ENCODE assay signal across 17 cellular contexts in the genomic region with DNA sequence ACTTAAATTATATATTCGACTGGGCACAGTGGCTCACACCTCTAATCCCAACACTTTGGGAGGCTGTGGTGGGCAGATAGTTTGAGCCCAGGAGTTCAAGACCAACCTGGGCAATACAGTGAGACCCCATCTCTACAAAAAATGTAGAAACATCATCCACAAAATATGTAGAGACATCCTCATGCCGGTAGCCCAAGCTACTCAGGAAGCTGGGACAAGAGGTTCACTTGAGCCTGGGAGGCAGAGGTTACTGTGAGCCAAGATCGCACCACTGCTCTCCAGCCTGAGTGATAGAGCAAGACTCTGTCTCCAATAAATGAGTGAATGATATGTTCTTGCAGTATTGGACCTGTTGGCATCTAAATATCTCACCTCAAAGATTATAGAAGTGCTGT. TPM values are rescaled to one million over a fixed set of nuclear protein-coding genes. Genes with fewer than 3 reads are reported as not detected.
A peak's percentile ranks its signal among the peaks of the same experiment; 100 is the strongest.
DNase-seq lines count a peak whose midpoint lies in the region; ATAC-seq and TF ChIP-seq lines count a peak whose summit lies in the region.
"Had no signal": no experiment of that assay in that cellular context is flagged by ENCODE, and none has a peak within 500 bp of the region (broad histone marks: within the 10 kb centered on the region; RNA-seq: fewer than 3 reads in every experiment).

No MANE protein-coding gene starts in this region.

- CTCF ChIA-PET in Panc1 (lab: Charles Lee), result interaction anchor here (0.6 kb wide), 1 partner anchor 23 kb away, joined by 6 read pairs; no protein-coding TSS in a partner anchor

- H3K36me3 Mint-ChIP-seq in mesothelial cell of epicardium (no peaks in the 10 kb centered on the region), type B pancreatic cell (peaks cover 4% of the 10 kb centered on the region)

- no peak overlapping the region for H3K4me3 Mint-ChIP-seq in mesothelial cell of epicardium
- peak overlapping the region; percentile 62 for H3K4me3 Mint-ChIP-seq in type B pancreatic cell
- H3K4me3 Mint-ChIP-seq: naive thymus-derived CD4-positive, alpha-beta T cell had no signal

- peak; percentile 50 for ATAC-seq in Panc1
- ATAC-seq in GM21576 (IDR thresholded peaks at IDR 0.05; ENCODE audit: unreplicated experiment), result no peak
- ATAC-seq in HG03469 (IDR thresholded peaks at IDR 0.05; ENCODE audit: unreplicated experiment), result no peak
- ATAC-seq: naive thymus-derived CD4-positive, alpha-beta T cell had no signal

- TSS peak; percentile 98 for BruUV-seq in Panc1 (replicated peaks; lab: Mats Ljungman, UMichigan)

- intact Hi-C loops in Panc1 (cut with micrococcal nuclease; ENCODE audit: unreplicated experiment), result no loop called here

- 39 to 51% methylated on average over 3 of the region's 3 CpGs for WGBS in esophagus, 2 donors

- TF ChIP-seq CTCF in Panc1 (IDR thresholded peaks at IDR 0.05) (no peak), mesothelial cell of epicardium (IDR thresholded peaks at IDR 0.05; ENCODE audit: unreplicated experiment) (no peak), type B pancreatic cell (conservative IDR thresholded peaks at IDR 0.05) (no peak)

- H3K9me3 ChIP-seq in Panc1 (ENCODE audit: control insufficient read depth, insufficient read depth, low read depth, low read length) (no peaks in the 10 kb centered on the region), esophagus (ENCODE audit: control insufficient read depth in 2 of 2, insufficient read depth in 1 of 2, low read depth in 1 of 2, low read length in 1 of 2) (no peaks in the 10 kb centered on the region)
- H3K9me3 ChIP-seq: gastrocnemius medialis had no signal

- H3K27me3 Mint-ChIP-seq in mesothelial cell of epicardium (ENCODE audit: low read depth) (no peaks in the 10 kb centered on the region), type B pancreatic cell (no peaks in the 10 kb centered on the region)

- H3K27ac ChIP-seq in Panc1 (ENCODE audit: low read length), result peak overlapping the region; percentile 100
- H3K27ac ChIP-seq in esophagus (ENCODE audit: low read depth in 2 of 2, low read length in 1 of 2), result peak overlapping the region; percentile 36 to 77
- H3K27ac ChIP-seq: WERI-Rb-1 had no signal

- H3K36me3 ChIP-seq in Panc1 (ENCODE audit: control insufficient read depth, insufficient read depth, low read length) (no peaks in the 10 kb centered on the region), esophagus (ENCODE audit: control insufficient read depth in 2 of 2, insufficient read depth in 2 of 2, low read length in 1 of 2) (no peaks in the 10 kb centered on the region)
- H3K36me3 ChIP-seq: gastrocnemius medialis, WERI-Rb-1 had no signal

- POLR2A ChIA-PET in Panc1 (lab: Charles Lee), result no interaction called here

- H3K4me3 ChIP-seq in Panc1 (ENCODE audit: low read depth in 2 of 2, low read length in 2 of 2) (no peak overlapping the region), esophagus (ENCODE audit: low read depth in 1 of 2, low read length in 2 of 2) (no peak overlapping the region)
- H3K4me3 ChIP-seq: gastrocnemius medialis had no signal

- no peak for DNase-seq in Panc1 (ENCODE audit: low read depth, low spot score)
- DNase-seq in mesothelial cell of epicardium (ENCODE audit: low spot score in 2 of 2, unreplicated experiment in 2 of 2), result no peak
- DNase-seq in type B pancreatic cell (ENCODE audit: extremely low spot score, unreplicated experiment), result no peak
- DNase-seq in COLO829 (ENCODE audit: low spot score), result no peak
- DNase-seq: activated gamma-delta T cell treated with Interleukin-2 at 50 U/mL for 16 hours; DMS79 treated with DMSO at 0.1 percent for 48 hours; effector memory CD4-positive, alpha-beta T cell; gastrocnemius medialis; islet precursor cell; naive thymus-derived CD4-positive, alpha-beta T cell; NCI-H1417; NCI-H2227 treated with DMSO at 0.1 percent for 48 hours; stimulated activated naive CD4-positive, alpha-beta T cell; WERI-Rb-1 had no signal

- in situ Hi-C loops in Panc1 (cut with HindIII; ENCODE audit: low pct_unique_long_range_greater_than_20kb, low sequenced_read_pairs), result no loop called here

- peaks cover 61% of the 10 kb centered on the region for H3K4me1 Mint-ChIP-seq in mesothelial cell of epicardium
- H3K4me1 Mint-ChIP-seq in type B pancreatic cell (ENCODE audit: unreplicated experiment), result peaks cover 33% of the 10 kb centered on the region

- H3K9me3 Mint-ChIP-seq in mesothelial cell of epicardium, result no peaks in the 10 kb centered on the region
- peaks cover 16% of the 10 kb centered on the region for H3K9me3 Mint-ChIP-seq in type B pancreatic cell

- H3K27ac Mint-ChIP-seq in mesothelial cell of epicardium (peak overlapping the region; percentile 95), type B pancreatic cell (peak overlapping the region; percentile 86)
- H3K27ac Mint-ChIP-seq: naive thymus-derived CD4-positive, alpha-beta T cell had no signal

- no peaks in the 10 kb centered on the region for H3K27me3 ChIP-seq in Panc1 (ENCODE audit: control insufficient read depth, insufficient read depth, low read length)
- H3K27me3 ChIP-seq in esophagus (ENCODE audit: control insufficient read depth in 1 of 2, insufficient read depth in 2 of 2, low read length in 2 of 2), result no peaks in the 10 kb centered on the region
- H3K27me3 ChIP-seq: gastrocnemius medialis had no signal

- peaks cover 66% of the 10 kb centered on the region for H3K4me1 ChIP-seq in Panc1 (ENCODE audit: control insufficient read depth, insufficient read depth, low read length)
- H3K4me1 ChIP-seq in esophagus (ENCODE audit: control insufficient read depth in 2 of 2, insufficient read depth in 2 of 2, low read length in 1 of 2), result peaks cover 0 to 27% of the 10 kb centered on the region in 2 donors

RNA-seq across cellular contexts. Expression of a gene that starts 22.6 kb away (rescaled TPM):
- total RNA-seq in Panc1 (2021; ENCODE audit: unreplicated experiment), result 533 TPM
- 322 TPM for polyA plus RNA-seq in Panc1 (2012; ENCODE audit: insufficient read length)
- 1 to 10 TPM; 2.7 to 3.4 TPM for polyA plus RNA-seq in esophagus
- 427 to 461 TPM (median 452 TPM) in 3 replicates for total RNA-seq in mesothelial cell of epicardium
- total RNA-seq in type B pancreatic cell (ENCODE audit: low replicate concordance), result 48.8 and 138 TPM in 2 replicates
- polyA plus RNA-seq: naive thymus-derived CD4-positive, alpha-beta T cell had no signal
